15 cellular contexts compared by ENCODE assay signal in genomic region chr19:29381353-29382203, GRCh38.
"Had no signal": no experiment of that assay in that cellular context is flagged by ENCODE, and none has a peak within 500 bp of the region (broad histone marks: within the 10 kb centered on the region; RNA-seq: fewer than 3 reads in every experiment).

No MANE protein-coding gene starts in this region.

- H3K36me3 ChIP-seq: adrenal gland, cardiac muscle cell, pancreas, transverse colon had no signal

- H3K27ac ChIP-seq: adrenal gland, cardiac muscle cell, pancreas, SK-N-MC, skin epidermis, transverse colon had no signal

- H3K4me3 ChIP-seq: adrenal gland, cardiac muscle cell, lung, pancreas, SK-N-MC, skin epidermis, transverse colon had no signal

- H3K4me1 ChIP-seq: adrenal gland, pancreas, transverse colon had no signal

- H3K27me3 ChIP-seq: adrenal gland, cardiac muscle cell, pancreas, transverse colon had no signal

- DNase-seq: activated T-cell treated with anti-CD3 and anti-CD28 coated beads, Interleukin-2, amount 50 U/mL, for 24 hours; effector memory CD4-positive, alpha-beta T cell; foreskin melanocyte; pancreas; stimulated activated CD4-positive, alpha-beta T cell treated with anti-CD3 and anti-CD28 coated beads, Interleukin-15, amount 100 ng/mL, for 24 hours; stimulated activated CD4-positive, alpha-beta T cell treated with anti-CD3 and anti-CD28 coated beads, Interleukin-4, amount 100 ng/mL, for 24 hours; stimulated activated naive CD4-positive, alpha-beta T cell; transverse colon had no signal

- ATAC-seq: activated CD4-positive, CD25-positive, alpha-beta regulatory T cell treated with anti-CD3 and anti-CD28 coated beads, Interleukin-2, amount 50 U/mL, for 24 hours; pancreas had no signal

- H3K9me3 ChIP-seq: adrenal gland, pancreas, transverse colon had no signal

- FAIRE-seq: colon, pancreas had no signal
